In genomic region chr13:108834193-108834592, GRCh38 we compare ENCODE assay signal across 15 cellular contexts.
DNase-seq lines count a peak whose midpoint lies in the region; ATAC-seq and TF ChIP-seq lines count a peak whose summit lies in the region.
"Had no signal": no experiment of that assay in that cellular context is flagged by ENCODE, and none has a peak within 500 bp of the region (broad histone marks: within the 10 kb centered on the region; RNA-seq: fewer than 3 reads in every experiment).

No MANE protein-coding gene starts in this region.

- no peak overlapping the region for H2AFZ ChIP-seq in trophoblast cell (ENCODE audit: insufficient read depth, low read length, poor library complexity)
- H2AFZ ChIP-seq in MM.1S (ENCODE audit: low read length): no peak overlapping the region

- no peak for TF ChIP-seq POLR2A in heart left ventricle (IDR thresholded peaks at IDR 0.05)

- H3K23ac ChIP-seq in trophoblast cell (ENCODE audit: low read length): no peak overlapping the region

- H2BK12ac ChIP-seq in trophoblast cell (ENCODE audit: low read length): no peak overlapping the region

- H3K9me3 ChIP-seq in trophoblast cell (ENCODE audit: insufficient read depth, low read depth, low read length): peaks cover 7% of the 10 kb centered on the region
- H3K9me3 ChIP-seq in MM.1S (replicated peaks; ENCODE audit: insufficient read depth, low read length): no peaks in the 10 kb centered on the region
- H3K9me3 ChIP-seq in heart left ventricle: peaks cover 0 to 4% (median 0%) of the 10 kb centered on the region in 12 donors
- H3K9me3 ChIP-seq: HAP-1 had no signal

- no peak overlapping the region for H3K18ac ChIP-seq in trophoblast cell (ENCODE audit: low read length)

- no peak overlapping the region for H2AK5ac ChIP-seq in trophoblast cell (ENCODE audit: low read length)

- no peaks in the 10 kb centered on the region for H3F3A ChIP-seq in MM.1S (ENCODE audit: insufficient read depth, low read length)

- H3K27ac ChIP-seq in trophoblast cell (ENCODE audit: low read depth, low read length) (peak overlapping the region; percentile 39), MM.1S (ENCODE audit: low read length) (no peak overlapping the region), heart left ventricle (no peak overlapping the region)

- H4K20me1 ChIP-seq in MM.1S (ENCODE audit: insufficient read depth, low read length): no peaks in the 10 kb centered on the region

- H3K4me1 ChIP-seq in trophoblast cell (ENCODE audit: control insufficient read depth in 1 of 2, insufficient read depth in 2 of 2, low read length in 2 of 2) (no peaks in the 10 kb centered on the region), MM.1S (ENCODE audit: low read length) (no peaks in the 10 kb centered on the region), heart left ventricle (no peaks in the 10 kb centered on the region)
- H3K4me1 ChIP-seq: HAP-1 had no signal

- H3K9me3 Mint-ChIP-seq in HFFc6: peaks cover 10% of the 10 kb centered on the region

- no CpG with 5 or more reads among the region's 1 CpG for WGBS in trophoblast cell (ENCODE audit: extremely low coverage, insufficient coverage, insufficient read length)
- WGBS in heart left ventricle, 4 donors: 91 to 97% (median 96%) methylated on average over 1 of the region's 1 CpG

- 0 out of 2 replicates have a peak, but pooled peaks cover 2% of the 10 kb centered on the region for H3K27me3 Mint-ChIP-seq in HFFc6 (ENCODE audit: insufficient read depth)
- H3K27me3 Mint-ChIP-seq: CD8-positive, alpha-beta memory T cell had no signal

- 0 out of 2 replicates have a peak overlapping the region, but pooled peaks have one; percentile 8 for H3K27ac Mint-ChIP-seq in HFFc6
- H3K27ac Mint-ChIP-seq: CD8-positive, alpha-beta memory T cell had no signal

- H3K36me3 ChIP-seq in trophoblast cell (ENCODE audit: control insufficient read depth in 1 of 2, insufficient read depth in 2 of 2, low read length in 2 of 2) (peaks cover 0 to 3% of the 10 kb centered on the region in 2 experiments), MM.1S (replicated peaks; ENCODE audit: insufficient read depth, low read length) (no peaks in the 10 kb centered on the region), heart left ventricle (no peaks in the 10 kb centered on the region)
- H3K36me3 ChIP-seq: HAP-1 had no signal

- H2BK5ac ChIP-seq in trophoblast cell (ENCODE audit: low read depth, low read length, poor library complexity): no peak overlapping the region

- no peak for ATAC-seq in heart left ventricle
- ATAC-seq: Right ventricle myocardium inferior had no signal

- TF ChIP-seq CTCF in HFFc6 (IDR thresholded peaks at IDR 0.05) (no peak), MM.1S (IDR thresholded peaks at IDR 0.05; ENCODE audit: low read length) (no peak), heart left ventricle (IDR thresholded peaks at IDR 0.05) (no peak)

- peaks cover 13% of the 10 kb centered on the region; the same call in 1 of the 2 replicates for H3K4me1 Mint-ChIP-seq in HFFc6 (ENCODE audit: low read depth)
- H3K4me1 Mint-ChIP-seq: CD8-positive, alpha-beta memory T cell had no signal

- no peaks in the 10 kb centered on the region for H3K79me2 ChIP-seq in trophoblast cell (ENCODE audit: control insufficient read depth, insufficient read depth, low read length, poor library complexity)
- H3K79me2 ChIP-seq in MM.1S (ENCODE audit: low read length): no peaks in the 10 kb centered on the region

- no peak overlapping the region for H4K12ac ChIP-seq in trophoblast cell (ENCODE audit: low read depth, low read length)

- H4K8ac ChIP-seq in trophoblast cell (ENCODE audit: low read depth, low read length): no peak overlapping the region

- H3K27me3 ChIP-seq in trophoblast cell (ENCODE audit: insufficient read depth, low read length) (no peaks in the 10 kb centered on the region), MM.1S (replicated peaks; ENCODE audit: insufficient read depth, low read length) (no peaks in the 10 kb centered on the region), heart left ventricle (no peaks in the 10 kb centered on the region)

- no peak overlapping the region for H3K14ac ChIP-seq in trophoblast cell (ENCODE audit: low read length)

- intact Hi-C loops in heart left ventricle (cut with DNase I): no loop called here

- H4K91ac ChIP-seq in trophoblast cell (ENCODE audit: low read depth, low read length): no peak overlapping the region

- DNase-seq in HFFc6 (peak; percentile 24), SW480 (ENCODE audit: low spot score) (peak; percentile 22), kidney tubule cell (ENCODE audit: low spot score) (peak; percentile 39), trophoblast cell (peak; percentile 19 to 57), NCI-H526 (lab: John Stamatoyannopoulos, UW) (no peak), MM.1S (no peak), heart left ventricle (no peak)
- DNase-seq in stimulated activated CD4-positive, alpha-beta T cell treated with anti-CD3 and anti-CD28 coated beads, Interleukin-2, amount 100 ng/mL, for 24 hours: no peak
- DNase-seq: C1 segment of cervical spinal cord; CD8-positive, alpha-beta memory T cell; NCI-H1694; NCI-H774; SW 1271 had no signal

- H3K4me3 Mint-ChIP-seq in HFFc6: peak overlapping the region; percentile 16; the same call in 1 of the 2 replicates
- H3K4me3 Mint-ChIP-seq: CD8-positive, alpha-beta memory T cell had no signal

- no peaks in the 10 kb centered on the region for H3K79me1 ChIP-seq in trophoblast cell (ENCODE audit: low read length)

- no peak overlapping the region for H2BK120ac ChIP-seq in trophoblast cell (ENCODE audit: insufficient read depth, low read length, poor library complexity)

- H3K4ac ChIP-seq in trophoblast cell (ENCODE audit: low read depth, low read length): no peak overlapping the region

- H3K4me3 ChIP-seq in trophoblast cell (ENCODE audit: low read depth, low read length) (no peak overlapping the region), MM.1S (ENCODE audit: low read length) (no peak overlapping the region), heart left ventricle (no peak overlapping the region)
- H3K4me3 ChIP-seq: HAP-1 had no signal

- no peaks in the 10 kb centered on the region for H3K36me3 Mint-ChIP-seq in HFFc6 (ENCODE audit: low read depth)
- H3K36me3 Mint-ChIP-seq: CD8-positive, alpha-beta memory T cell had no signal

- no peaks in the 10 kb centered on the region for H3K9me2 ChIP-seq in MM.1S (replicated peaks; ENCODE audit: insufficient read depth, low read length)

- peak overlapping the region; percentile 39 for H3K4me2 ChIP-seq in trophoblast cell (ENCODE audit: low read length)
- no peak overlapping the region for H3K4me2 ChIP-seq in MM.1S (ENCODE audit: low read depth, low read length)

- H3K9ac ChIP-seq in trophoblast cell (ENCODE audit: low read length): no peak overlapping the region
- no peak overlapping the region for H3K9ac ChIP-seq in MM.1S (ENCODE audit: low read length)

Comparison
In these comparisons a context has a peak if more than half of its experiments do, and no peak if none do; other contexts are left out.
1. DNase-seq: peak in HFFc6 (single experiment), SW480 (single experiment), kidney tubule cell (single experiment) and trophoblast cell (2 of 2); none in NCI-H526 (0 of 2), MM.1S (single experiment), stimulated activated CD4-positive, alpha-beta T cell treated with anti-CD3 and anti-CD28 coated beads, Interleukin-2, amount 100 ng/mL, for 24 hours (0 of 2) and heart left ventricle (0 of 5).